In genomic region chr5:169701910-169702451, GRCh38 we compare ENCODE assay signal across 8 cellular contexts.
A peak's percentile ranks its signal among the peaks of the same experiment; 100 is the strongest.
DNase-seq lines count a peak whose midpoint lies in the region; ATAC-seq and TF ChIP-seq lines count a peak whose summit lies in the region.

No MANE protein-coding gene starts in this region.

- no peak overlapping the region for H3K4me3 ChIP-seq in HCT116 (replicated peaks in 1 of 2; ENCODE audit: low read depth in 1 of 2, low read length in 2 of 2)
- no peak overlapping the region for H3K4me3 ChIP-seq in kidney epithelial cell (ENCODE audit: low read depth, low read length)

- H3K4me2 ChIP-seq in HCT116 (ENCODE audit: low read length) = no peak overlapping the region

- TF ChIP-seq RAD21 in HCT116 (IDR thresholded peaks at IDR 0.05; ENCODE audit: low read depth) = peak; percentile 45

- peaks cover 100% of the 10 kb centered on the region for H3K36me3 Mint-ChIP-seq in activated T-helper 17 cell treated with anti-CD3 and anti-CD28 coated beads, Interleukin-2, amount 50 U/mL, for 72 hours (ENCODE audit: low read depth)

- no peaks in the 10 kb centered on the region for H3K9me3 ChIP-seq in HCT116 (ENCODE audit: control insufficient read depth in 1 of 2, insufficient read depth in 1 of 2, low read depth in 1 of 2, low read length in 2 of 2)

- RAD21 ChIA-PET in HCT116 (lab: Charles Lee; ENCODE audit: low non-redundant PET in 1 of 2, low total read pairs in 2 of 2, uncharacterized antibody in 2 of 2, unreplicated experiment in 2 of 2) = no interaction called here

- H3K4me3 Mint-ChIP-seq in activated T-helper 17 cell treated with anti-CD3 and anti-CD28 coated beads, Interleukin-2, amount 50 U/mL, for 72 hours = no peak overlapping the region

- H3K4me1 ChIP-seq in HCT116 (ENCODE audit: control insufficient read depth in 1 of 2, insufficient read depth in 2 of 2, low read length in 2 of 2) = peaks cover 0 to 6% of the 10 kb centered on the region in 2 experiments; a peak in 2 of 4 replicates

- H3K79me2 ChIP-seq in HCT116 (ENCODE audit: insufficient read depth, low read length) = no peaks in the 10 kb centered on the region

- H3K9ac ChIP-seq in HCT116 (ENCODE audit: low read length) = no peak overlapping the region

- no peak overlapping the region for H3K27ac ChIP-seq in HCT116 (ENCODE audit: low read depth, low read length)

- H3K27ac Mint-ChIP-seq in activated T-helper 17 cell treated with anti-CD3 and anti-CD28 coated beads, Interleukin-2, amount 50 U/mL, for 72 hours = peak overlapping the region; percentile 74

- DNase-seq in Ammon's horn (ENCODE audit: low spot score) (peak; percentile 55), HCT116 (ENCODE audit: low read depth, low spot score) (no peak), kidney epithelial cell (ENCODE audit: low read depth) (no peak), posterior vena cava (ENCODE audit: low spot score) (no peak), germinal center (ENCODE audit: low spot score) (no peak), DMS153 (lab: John Stamatoyannopoulos, UW) (no peak)

- H4K20me1 ChIP-seq in HCT116 (ENCODE audit: insufficient read depth) = no peaks in the 10 kb centered on the region

- TF ChIP-seq POLR2A in HCT116 (IDR thresholded peaks at IDR 0.05; ENCODE audit: borderline replicate concordance, extremely low read depth, insufficient read depth, insufficient read length) = no peak

- peak; percentile 20 to 40 (median 29); a peak in 3 of 6 replicates for TF ChIP-seq CTCF in HCT116 (IDR thresholded peaks at IDR 0.05 in 2 of 3, conservative IDR thresholded peaks at IDR 0.05 in 1 of 3; ENCODE audit: borderline replicate concordance in 1 of 3, insufficient read depth in 1 of 3, low read depth in 2 of 3, low read length in 2 of 3)
- peak; percentile 58 for TF ChIP-seq CTCF in kidney epithelial cell (IDR thresholded peaks at IDR 0.05; ENCODE audit: insufficient read depth, low read length, poor library complexity, severe bottlenecking)

- BruUV-seq in HCT116 (replicated peaks; lab: Mats Ljungman, UMichigan) = no TSS peak

- H3K36me3 ChIP-seq in HCT116 (ENCODE audit: control insufficient read depth in 1 of 2, insufficient read depth in 2 of 2, low read length in 2 of 2) (no peaks in the 10 kb centered on the region), kidney epithelial cell (ENCODE audit: control insufficient read depth, insufficient read depth, low read length) (no peaks in the 10 kb centered on the region)

- H3K27me3 Mint-ChIP-seq in activated T-helper 17 cell treated with anti-CD3 and anti-CD28 coated beads, Interleukin-2, amount 50 U/mL, for 72 hours = no peaks in the 10 kb centered on the region

- H3K27me3 ChIP-seq in HCT116 (ENCODE audit: insufficient read depth, low read length) (peaks cover 10% of the 10 kb centered on the region), kidney epithelial cell (ENCODE audit: control insufficient read depth, insufficient read depth, low read length) (no peaks in the 10 kb centered on the region)

- intact Hi-C loops in HCT116 (cut with micrococcal nuclease) = loop anchor here (1.0 to 10.0 kb wide), 3 partner anchors 278 to 483 kb away; partner anchors contain the start of gene INSYN2B
- intact Hi-C loops in posterior vena cava (cut with DNase I) = no loop called here

- peaks cover 26% of the 10 kb centered on the region for H3K4me1 Mint-ChIP-seq in activated T-helper 17 cell treated with anti-CD3 and anti-CD28 coated beads, Interleukin-2, amount 50 U/mL, for 72 hours

- no peaks in the 10 kb centered on the region for H3K9me2 ChIP-seq in HCT116 (ENCODE audit: insufficient read depth)

- H3K9me3 Mint-ChIP-seq in activated T-helper 17 cell treated with anti-CD3 and anti-CD28 coated beads, Interleukin-2, amount 50 U/mL, for 72 hours = no peaks in the 10 kb centered on the region

- no peak overlapping the region for H2AFZ ChIP-seq in HCT116 (ENCODE audit: low read depth, low read length, poor library complexity, severe bottlenecking)

- ATAC-seq in HCT116 = peak; percentile 61
- ATAC-seq in activated T-helper 17 cell treated with anti-CD3 and anti-CD28 coated beads, Interleukin-2, amount 50 U/mL, for 72 hours (replicated peaks) = no peak
- no peak for ATAC-seq in GM19397 (IDR thresholded peaks at IDR 0.05; ENCODE audit: unreplicated experiment)

- CTCF ChIA-PET in HCT116 (lab: Charles Lee) = interaction anchor here (1.0 to 1.9 kb wide), 4 partner anchors 278 to 514 kb away, joined by 3 to 18 read pairs (median 5); partner anchors contain the start of gene INSYN2B

- POLR2A ChIA-PET in HCT116 (lab: Charles Lee) = no interaction called here

TF ChIP-seq in HCT116, 20 proteins besides CTCF, POLR2A, EP300 and RAD21:
- TF ChIP-seq EZH2 (IDR thresholded peaks at IDR 0.05) (no peak), SRF (IDR thresholded peaks at IDR 0.05; ENCODE audit: low read depth) (no peak), ZNF274 (IDR thresholded peaks at IDR 0.05; ENCODE audit: low read depth, low read length) (no peak), POLR2AphosphoS5 (IDR thresholded peaks at IDR 0.05; ENCODE audit: low read depth, low read length) (no peak), ZFX (IDR thresholded peaks at IDR 0.05) (no peak), ATF3 (IDR thresholded peaks at IDR 0.05) (no peak), SP1 (IDR thresholded peaks at IDR 0.05; ENCODE audit: low read depth) (no peak), EGR1 (IDR thresholded peaks at IDR 0.05; ENCODE audit: low read depth) (no peak), SIN3A (IDR thresholded peaks at IDR 0.05; ENCODE audit: low read depth) (no peak), TCF7L2 (IDR thresholded peaks at IDR 0.05; ENCODE audit: borderline replicate concordance, extremely low read depth, insufficient read depth, insufficient read length) (no peak), MAX (IDR thresholded peaks at IDR 0.05) (no peak), CBX3 (IDR thresholded peaks at IDR 0.05; ENCODE audit: low read depth) (no peak), ELF1 (IDR thresholded peaks at IDR 0.05; ENCODE audit: borderline replicate concordance, low read depth) (no peak)
